ENCODE assay signal across 1 cellular context in the genomic region with DNA sequence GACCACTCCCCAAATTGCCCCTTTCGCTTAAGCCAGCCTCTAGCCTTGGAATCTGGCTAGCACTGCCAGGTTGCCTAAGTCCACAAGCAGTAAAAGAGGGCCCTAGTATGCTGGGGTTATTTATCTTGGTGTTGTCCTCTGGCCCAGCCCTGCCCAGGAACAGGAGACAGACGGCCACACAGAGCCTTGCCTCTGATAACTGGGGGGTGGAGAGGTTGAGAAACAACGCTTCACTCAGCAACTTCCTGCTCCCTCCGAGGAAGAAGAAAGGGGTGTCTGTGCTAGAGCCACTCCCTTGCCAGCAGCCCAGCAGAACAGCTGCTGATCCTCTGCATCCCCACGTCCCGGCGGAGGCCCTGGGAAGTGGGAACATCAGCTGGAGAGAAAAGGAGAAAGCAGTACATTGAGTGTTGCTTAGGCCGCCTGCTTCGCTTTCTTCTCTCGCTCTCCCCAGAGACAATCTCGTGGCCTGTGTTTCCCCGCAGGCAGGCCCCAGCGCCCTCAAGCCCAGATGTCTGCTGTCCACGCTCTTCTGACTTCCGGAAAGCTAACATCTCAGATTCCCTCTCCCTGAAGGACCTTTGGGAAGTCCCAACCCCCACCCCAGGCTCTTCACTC.
TF ChIP-seq lines count a peak whose summit lies in the region.

No MANE protein-coding gene starts in this region.

TF ChIP-seq in HepG2, 621 proteins besides CTCF, POLR2A, EP300 and RAD21 (continued from another document and continues in another):
- TF ChIP-seq, protein P1, sequence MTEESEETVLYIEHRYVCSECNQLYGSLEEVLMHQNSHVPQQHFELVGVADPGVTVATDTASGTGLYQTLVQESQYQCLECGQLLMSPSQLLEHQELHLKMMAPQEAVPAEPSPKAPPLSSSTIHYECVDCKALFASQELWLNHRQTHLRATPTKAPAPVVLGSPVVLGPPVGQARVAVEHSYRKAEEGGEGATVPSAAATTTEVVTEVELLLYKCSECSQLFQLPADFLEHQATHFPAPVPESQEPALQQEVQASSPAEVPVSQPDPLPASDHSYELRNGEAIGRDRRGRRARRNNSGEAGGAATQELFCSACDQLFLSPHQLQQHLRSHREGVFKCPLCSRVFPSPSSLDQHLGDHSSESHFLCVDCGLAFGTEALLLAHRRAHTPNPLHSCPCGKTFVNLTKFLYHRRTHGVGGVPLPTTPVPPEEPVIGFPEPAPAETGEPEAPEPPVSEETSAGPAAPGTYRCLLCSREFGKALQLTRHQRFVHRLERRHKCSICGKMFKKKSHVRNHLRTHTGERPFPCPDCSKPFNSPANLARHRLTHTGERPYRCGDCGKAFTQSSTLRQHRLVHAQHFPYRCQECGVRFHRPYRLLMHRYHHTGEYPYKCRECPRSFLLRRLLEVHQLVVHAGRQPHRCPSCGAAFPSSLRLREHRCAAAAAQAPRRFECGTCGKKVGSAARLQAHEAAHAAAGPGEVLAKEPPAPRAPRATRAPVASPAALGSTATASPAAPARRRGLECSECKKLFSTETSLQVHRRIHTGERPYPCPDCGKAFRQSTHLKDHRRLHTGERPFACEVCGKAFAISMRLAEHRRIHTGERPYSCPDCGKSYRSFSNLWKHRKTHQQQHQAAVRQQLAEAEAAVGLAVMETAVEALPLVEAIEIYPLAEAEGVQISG (CRISPR knock-in tag; IDR thresholded peaks at IDR 0.05): peak; percentile 50
- TF ChIP-seq ZNF660 (CRISPR knock-in tag; IDR thresholded peaks at IDR 0.05; ENCODE audit: borderline replicate concordance, low read depth) (no peak), HNF4G (IDR thresholded peaks at IDR 0.05; ENCODE audit: borderline replicate concordance, low read depth, low read length) (no peak), HNF4G (CRISPR knock-in tag; IDR thresholded peaks at IDR 0.05; ENCODE audit: borderline replicate concordance, low read depth) (no peak), ZNF230 (CRISPR knock-in tag; IDR thresholded peaks at IDR 0.05) (no peak), CAMTA2 (CRISPR knock-in tag; IDR thresholded peaks at IDR 0.05; ENCODE audit: borderline replicate concordance) (no peak), MAFG (CRISPR knock-in tag; IDR thresholded peaks at IDR 0.05) (no peak), TBX2 (CRISPR knock-in tag; IDR thresholded peaks at IDR 0.05; ENCODE audit: borderline replicate concordance) (no peak; the same call in 1 of the 2 replicates), TCF12 (IDR thresholded peaks at IDR 0.05) (no peak), TCF12 (CRISPR knock-in tag; IDR thresholded peaks at IDR 0.05) (no peak), ZNF460 (CRISPR knock-in tag; IDR thresholded peaks at IDR 0.05; ENCODE audit: borderline replicate concordance) (no peak), THYN1 (CRISPR knock-in tag; IDR thresholded peaks at IDR 0.05; ENCODE audit: borderline replicate concordance, low read depth) (no peak), STAT5B (CRISPR knock-in tag; IDR thresholded peaks at IDR 0.05) (no peak), TCF7 (IDR thresholded peaks at IDR 0.05; ENCODE audit: low read depth) (no peak), KDM6A (CRISPR knock-in tag; IDR thresholded peaks at IDR 0.05; ENCODE audit: low read depth) (no peak), SMYD3 (CRISPR knock-in tag; IDR thresholded peaks at IDR 0.05) (no peak)
- TF ChIP-seq, protein P2, sequence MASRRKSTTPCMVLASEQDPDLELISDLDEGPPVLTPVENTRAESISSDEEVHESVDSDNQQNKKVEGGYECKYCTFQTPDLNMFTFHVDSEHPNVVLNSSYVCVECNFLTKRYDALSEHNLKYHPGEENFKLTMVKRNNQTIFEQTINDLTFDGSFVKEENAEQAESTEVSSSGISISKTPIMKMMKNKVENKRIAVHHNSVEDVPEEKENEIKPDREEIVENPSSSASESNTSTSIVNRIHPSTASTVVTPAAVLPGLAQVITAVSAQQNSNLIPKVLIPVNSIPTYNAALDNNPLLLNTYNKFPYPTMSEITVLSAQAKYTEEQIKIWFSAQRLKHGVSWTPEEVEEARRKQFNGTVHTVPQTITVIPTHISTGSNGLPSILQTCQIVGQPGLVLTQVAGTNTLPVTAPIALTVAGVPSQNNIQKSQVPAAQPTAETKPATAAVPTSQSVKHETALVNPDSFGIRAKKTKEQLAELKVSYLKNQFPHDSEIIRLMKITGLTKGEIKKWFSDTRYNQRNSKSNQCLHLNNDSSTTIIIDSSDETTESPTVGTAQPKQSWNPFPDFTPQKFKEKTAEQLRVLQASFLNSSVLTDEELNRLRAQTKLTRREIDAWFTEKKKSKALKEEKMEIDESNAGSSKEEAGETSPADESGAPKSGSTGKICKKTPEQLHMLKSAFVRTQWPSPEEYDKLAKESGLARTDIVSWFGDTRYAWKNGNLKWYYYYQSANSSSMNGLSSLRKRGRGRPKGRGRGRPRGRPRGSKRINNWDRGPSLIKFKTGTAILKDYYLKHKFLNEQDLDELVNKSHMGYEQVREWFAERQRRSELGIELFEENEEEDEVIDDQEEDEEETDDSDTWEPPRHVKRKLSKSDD (CRISPR knock-in tag; IDR thresholded peaks at IDR 0.05; ENCODE audit: low read depth): 0 out of 2 replicates have a peak, but pooled peaks have one; percentile 47
- TF ChIP-seq, protein P3, sequence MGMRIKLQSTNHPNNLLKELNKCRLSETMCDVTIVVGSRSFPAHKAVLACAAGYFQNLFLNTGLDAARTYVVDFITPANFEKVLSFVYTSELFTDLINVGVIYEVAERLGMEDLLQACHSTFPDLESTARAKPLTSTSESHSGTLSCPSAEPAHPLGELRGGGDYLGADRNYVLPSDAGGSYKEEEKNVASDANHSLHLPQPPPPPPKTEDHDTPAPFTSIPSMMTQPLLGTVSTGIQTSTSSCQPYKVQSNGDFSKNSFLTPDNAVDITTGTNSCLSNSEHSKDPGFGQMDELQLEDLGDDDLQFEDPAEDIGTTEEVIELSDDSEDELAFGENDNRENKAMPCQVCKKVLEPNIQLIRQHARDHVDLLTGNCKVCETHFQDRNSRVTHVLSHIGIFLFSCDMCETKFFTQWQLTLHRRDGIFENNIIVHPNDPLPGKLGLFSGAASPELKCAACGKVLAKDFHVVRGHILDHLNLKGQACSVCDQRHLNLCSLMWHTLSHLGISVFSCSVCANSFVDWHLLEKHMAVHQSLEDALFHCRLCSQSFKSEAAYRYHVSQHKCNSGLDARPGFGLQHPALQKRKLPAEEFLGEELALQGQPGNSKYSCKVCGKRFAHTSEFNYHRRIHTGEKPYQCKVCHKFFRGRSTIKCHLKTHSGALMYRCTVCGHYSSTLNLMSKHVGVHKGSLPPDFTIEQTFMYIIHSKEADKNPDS (CRISPR knock-in tag; IDR thresholded peaks at IDR 0.05): no peak
- TF ChIP-seq, protein P4, sequence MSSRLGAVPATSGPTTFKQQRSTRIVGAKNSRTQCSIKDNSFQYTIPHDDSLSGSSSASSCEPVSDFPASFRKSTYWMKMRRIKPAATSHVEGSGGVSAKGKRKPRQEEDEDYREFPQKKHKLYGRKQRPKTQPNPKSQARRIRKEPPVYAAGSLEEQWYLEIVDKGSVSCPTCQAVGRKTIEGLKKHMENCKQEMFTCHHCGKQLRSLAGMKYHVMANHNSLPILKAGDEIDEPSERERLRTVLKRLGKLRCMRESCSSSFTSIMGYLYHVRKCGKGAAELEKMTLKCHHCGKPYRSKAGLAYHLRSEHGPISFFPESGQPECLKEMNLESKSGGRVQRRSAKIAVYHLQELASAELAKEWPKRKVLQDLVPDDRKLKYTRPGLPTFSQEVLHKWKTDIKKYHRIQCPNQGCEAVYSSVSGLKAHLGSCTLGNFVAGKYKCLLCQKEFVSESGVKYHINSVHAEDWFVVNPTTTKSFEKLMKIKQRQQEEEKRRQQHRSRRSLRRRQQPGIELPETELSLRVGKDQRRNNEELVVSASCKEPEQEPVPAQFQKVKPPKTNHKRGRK (CRISPR knock-in tag; IDR thresholded peaks at IDR 0.05): no peak
- TF ChIP-seq, protein P5, sequence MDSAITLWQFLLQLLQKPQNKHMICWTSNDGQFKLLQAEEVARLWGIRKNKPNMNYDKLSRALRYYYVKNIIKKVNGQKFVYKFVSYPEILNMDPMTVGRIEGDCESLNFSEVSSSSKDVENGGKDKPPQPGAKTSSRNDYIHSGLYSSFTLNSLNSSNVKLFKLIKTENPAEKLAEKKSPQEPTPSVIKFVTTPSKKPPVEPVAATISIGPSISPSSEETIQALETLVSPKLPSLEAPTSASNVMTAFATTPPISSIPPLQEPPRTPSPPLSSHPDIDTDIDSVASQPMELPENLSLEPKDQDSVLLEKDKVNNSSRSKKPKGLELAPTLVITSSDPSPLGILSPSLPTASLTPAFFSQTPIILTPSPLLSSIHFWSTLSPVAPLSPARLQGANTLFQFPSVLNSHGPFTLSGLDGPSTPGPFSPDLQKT (CRISPR knock-in tag; IDR thresholded peaks at IDR 0.05; ENCODE audit: borderline replicate concordance): no peak
- TF ChIP-seq, protein P6, sequence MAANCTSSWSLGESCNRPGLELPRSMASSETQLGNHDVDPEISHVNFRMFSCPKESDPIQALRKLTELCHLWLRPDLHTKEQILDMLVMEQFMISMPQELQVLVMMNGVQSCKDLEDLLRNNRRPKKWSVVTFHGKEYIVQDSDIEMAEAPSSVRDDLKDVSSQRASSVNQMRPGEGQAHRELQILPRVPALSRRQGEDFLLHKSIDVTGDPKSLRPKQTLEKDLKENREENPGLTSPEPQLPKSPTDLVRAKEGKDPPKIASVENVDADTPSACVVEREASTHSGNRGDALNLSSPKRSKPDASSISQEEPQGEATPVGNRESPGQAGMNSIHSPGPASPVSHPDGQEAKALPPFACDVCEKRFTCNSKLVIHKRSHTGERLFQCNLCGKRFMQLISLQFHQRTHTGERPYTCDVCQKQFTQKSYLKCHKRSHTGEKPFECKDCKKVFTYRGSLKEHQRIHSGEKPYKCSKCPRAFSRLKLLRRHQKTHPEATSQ (CRISPR knock-in tag; IDR thresholded peaks at IDR 0.05; ENCODE audit: borderline replicate concordance): no peak
- TF ChIP-seq, protein P7, sequence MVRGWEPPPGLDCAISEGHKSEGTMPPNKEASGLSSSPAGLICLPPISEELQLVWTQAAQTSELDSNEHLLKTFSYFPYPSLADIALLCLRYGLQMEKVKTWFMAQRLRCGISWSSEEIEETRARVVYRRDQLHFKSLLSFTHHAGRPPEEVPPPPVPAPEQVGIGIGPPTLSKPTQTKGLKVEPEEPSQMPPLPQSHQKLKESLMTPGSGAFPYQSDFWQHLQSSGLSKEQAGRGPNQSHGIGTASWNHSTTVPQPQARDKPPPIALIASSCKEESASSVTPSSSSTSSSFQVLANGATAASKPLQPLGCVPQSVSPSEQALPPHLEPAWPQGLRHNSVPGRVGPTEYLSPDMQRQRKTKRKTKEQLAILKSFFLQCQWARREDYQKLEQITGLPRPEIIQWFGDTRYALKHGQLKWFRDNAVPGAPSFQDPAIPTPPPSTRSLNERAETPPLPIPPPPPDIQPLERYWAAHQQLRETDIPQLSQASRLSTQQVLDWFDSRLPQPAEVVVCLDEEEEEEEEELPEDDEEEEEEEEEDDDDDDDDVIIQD (CRISPR knock-in tag; IDR thresholded peaks at IDR 0.05; ENCODE audit: low read depth): 0 out of 2 replicates have a peak, but pooled peaks have one; percentile 18
- TF ChIP-seq, protein P8, sequence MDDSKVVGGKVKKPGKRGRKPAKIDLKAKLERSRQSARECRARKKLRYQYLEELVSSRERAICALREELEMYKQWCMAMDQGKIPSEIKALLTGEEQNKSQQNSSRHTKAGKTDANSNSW (CRISPR knock-in tag; IDR thresholded peaks at IDR 0.05; ENCODE audit: borderline replicate concordance): 0 out of 2 replicates have a peak, but pooled peaks have one; percentile 56
- TF ChIP-seq, protein P9, sequence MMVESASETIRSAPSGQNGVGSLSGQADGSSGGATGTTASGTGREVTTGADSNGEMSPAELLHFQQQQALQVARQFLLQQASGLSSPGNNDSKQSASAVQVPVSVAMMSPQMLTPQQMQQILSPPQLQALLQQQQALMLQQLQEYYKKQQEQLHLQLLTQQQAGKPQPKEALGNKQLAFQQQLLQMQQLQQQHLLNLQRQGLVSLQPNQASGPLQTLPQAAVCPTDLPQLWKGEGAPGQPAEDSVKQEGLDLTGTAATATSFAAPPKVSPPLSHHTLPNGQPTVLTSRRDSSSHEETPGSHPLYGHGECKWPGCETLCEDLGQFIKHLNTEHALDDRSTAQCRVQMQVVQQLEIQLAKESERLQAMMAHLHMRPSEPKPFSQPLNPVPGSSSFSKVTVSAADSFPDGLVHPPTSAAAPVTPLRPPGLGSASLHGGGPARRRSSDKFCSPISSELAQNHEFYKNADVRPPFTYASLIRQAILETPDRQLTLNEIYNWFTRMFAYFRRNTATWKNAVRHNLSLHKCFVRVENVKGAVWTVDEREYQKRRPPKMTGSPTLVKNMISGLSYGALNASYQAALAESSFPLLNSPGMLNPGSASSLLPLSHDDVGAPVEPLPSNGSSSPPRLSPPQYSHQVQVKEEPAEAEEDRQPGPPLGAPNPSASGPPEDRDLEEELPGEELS (CRISPR knock-in tag; IDR thresholded peaks at IDR 0.05): peak; percentile 86
